ENCODE assay signal across 9 cellular contexts in genomic region chr6:41713161-41713649, GRCh38. TPM values are rescaled to one million over a fixed set of nuclear protein-coding genes. Genes with fewer than 3 reads are reported as not detected.
DNase-seq lines count a peak whose midpoint lies in the region; ATAC-seq and TF ChIP-seq lines count a peak whose summit lies in the region.
"Had no signal": no experiment of that assay in that cellular context is flagged by ENCODE, and none has a peak within 500 bp of the region (broad histone marks: within the 10 kb centered on the region; RNA-seq: fewer than 3 reads in every experiment).

No MANE protein-coding gene starts in this region.

- H3K27ac ChIP-seq in spleen: peak overlapping the region in 7 of 8 donors; percentile 9 to 80 (median 64)
- H3K27ac ChIP-seq: SK-N-MC had no signal

- ATAC-seq in T-helper 17 cell: no peak
- no peak for ATAC-seq in GM21367 (IDR thresholded peaks at IDR 0.05; ENCODE audit: unreplicated experiment)

- intact Hi-C loops in head of caudate nucleus (cut with DNase I): no loop called here
- intact Hi-C loops in spleen (cut with DNase I; ENCODE audit: low total_unique reads): no loop called here

- peak in 2 of 3 experiments; percentile 21 to 42 for DNase-seq in NCI-H1417 (lab: John Stamatoyannopoulos, UW)
- DNase-seq in NCI-H1417 treated with DMSO at 0.1 percent for 48 hours (lab: John Stamatoyannopoulos, UW): no peak
- no peak for DNase-seq in NT2/D1 (ENCODE audit: low read depth, low spot score)
- DNase-seq in head of caudate nucleus: peak in 40 of 42 donors; percentile 51 to 91 (median 72)
- DNase-seq in spleen: no peak
- no peak for DNase-seq in KBM-7
- DNase-seq in T-helper 17 cell: no peak

- 51 to 84% (median 65%) methylated on average over 7 to 9 of the region's 9 CpGs for WGBS in spleen, 5 donors

- H3K36me3 Mint-ChIP-seq in T-helper 17 cell (ENCODE audit: low read depth): peaks cover 2% of the 10 kb centered on the region

- peak overlapping the region; percentile 21 for H3K9ac ChIP-seq in NT2/D1 (ENCODE audit: insufficient read length, low read depth)

- H3K9me3 ChIP-seq in NT2/D1 (ENCODE audit: insufficient read depth, low read length) (no peaks in the 10 kb centered on the region), spleen (no peaks in the 10 kb centered on the region), T-helper 17 cell (ENCODE audit: control insufficient read depth, low read length, poor library complexity, severe bottlenecking) (no peaks in the 10 kb centered on the region)

- peaks cover 18% of the 10 kb centered on the region for H3K4me1 ChIP-seq in NT2/D1 (ENCODE audit: insufficient read depth, insufficient read length)
- H3K4me1 ChIP-seq in spleen: peaks cover 25 to 91% (median 73%) of the 10 kb centered on the region in 6 donors

- TF ChIP-seq POLR2A in spleen (IDR thresholded peaks at IDR 0.05): no peak

- H3K4me3 Mint-ChIP-seq in T-helper 17 cell: no peak overlapping the region

- no peak for TF ChIP-seq CTCF in spleen (IDR thresholded peaks at IDR 0.05 in 8 of 11, conservative IDR thresholded peaks at IDR 0.05 in 3 of 11)

- in situ Hi-C loops in KBM-7 (cut with MboI; ENCODE audit: low pct_unique_long_range_greater_than_20kb, low sequenced_read_pairs): no loop called here

- H3K36me3 ChIP-seq in NT2/D1 (ENCODE audit: insufficient read depth, insufficient read length, low read length) (no peaks in the 10 kb centered on the region), spleen (peaks cover 0 to 61% (median 0%) of the 10 kb centered on the region in 6 donors)

- no peak overlapping the region for H3K27ac Mint-ChIP-seq in T-helper 17 cell

- H3K27me3 ChIP-seq in NT2/D1 (ENCODE audit: insufficient read depth, insufficient read length): no peaks in the 10 kb centered on the region
- H3K27me3 ChIP-seq in spleen (replicated peaks in 1 of 7): no peaks in the 10 kb centered on the region

- H3K4me1 Mint-ChIP-seq in T-helper 17 cell: peaks cover 27% of the 10 kb centered on the region

- no peaks in the 10 kb centered on the region for H3K27me3 Mint-ChIP-seq in T-helper 17 cell

- H3K4me3 ChIP-seq in NT2/D1 (ENCODE audit: insufficient read length, low read depth): no peak overlapping the region
- peak overlapping the region in 1 of 8 donors; percentile 34 for H3K4me3 ChIP-seq in spleen
- H3K4me3 ChIP-seq: SK-N-MC had no signal

RNA-seq across cellular contexts. Expression of gene TFEB, which starts 22.2 kb away (rescaled TPM):
- total RNA-seq in spleen: 10 to 100 TPM; 55.9 to 80.8 (median 75.3) TPM
- 100 to 1,000 TPM in 1 of 3 donors, 10 to 100 TPM in 2; 83.5 to 150 (median 97.4) TPM for polyA plus RNA-seq in spleen
- total RNA-seq in T-helper 17 cell: 10 to 100 TPM; 17.6 to 18.9 TPM

RNA-seq across cellular contexts. Expression of gene PGC, which starts 34.0 kb away (rescaled TPM):
- total RNA-seq in spleen (not detected), T-helper 17 cell (not detected)
- under 1 TPM; 0.26 to 0.74 (median 0.48) TPM for polyA plus RNA-seq in spleen

Comparison
In these comparisons a context has a peak if more than half of its experiments do, and no peak if none do; other contexts are left out.
1. DNase-seq: peak in NCI-H1417 (2 of 3) and head of caudate nucleus (40 of 42); none in NCI-H1417 treated with DMSO at 0.1 percent for 48 hours (single experiment), NT2/D1 (single experiment), spleen (single experiment), KBM-7 (single experiment) and T-helper 17 cell (0 of 3).